8 cellular contexts compared by ENCODE assay signal in genomic region chr9:128438343-128439109, GRCh38. TPM values are rescaled to one million over a fixed set of nuclear protein-coding genes. Genes with fewer than 3 reads are reported as not detected.
DNase-seq lines count a peak whose midpoint lies in the region; ATAC-seq lines count a peak whose summit lies in the region.

No MANE protein-coding gene starts in this region.

- peak; percentile 58 for ATAC-seq in HG03442 (IDR thresholded peaks at IDR 0.05; ENCODE audit: unreplicated experiment)
- no peak for ATAC-seq in HG02642 (IDR thresholded peaks at IDR 0.05; ENCODE audit: poor library complexity, unreplicated experiment)

- H3K9me3 Mint-ChIP-seq in activated CD4-positive, alpha-beta memory T cell treated with anti-CD3 and anti-CD28 coated beads, Interleukin-2, amount 10 ng/mL, durations not matched to agents 7 days and 5 days, result no peaks in the 10 kb centered on the region

- H3K4me1 Mint-ChIP-seq in activated CD4-positive, alpha-beta memory T cell treated with anti-CD3 and anti-CD28 coated beads, Interleukin-2, amount 10 ng/mL, durations not matched to agents 7 days and 5 days, result peaks cover 11% of the 10 kb centered on the region

- no peak overlapping the region for H3K4me3 Mint-ChIP-seq in activated CD4-positive, alpha-beta memory T cell treated with anti-CD3 and anti-CD28 coated beads, Interleukin-2, amount 10 ng/mL, durations not matched to agents 7 days and 5 days

- no peaks in the 10 kb centered on the region for H3K36me3 Mint-ChIP-seq in activated CD4-positive, alpha-beta memory T cell treated with anti-CD3 and anti-CD28 coated beads, Interleukin-2, amount 10 ng/mL, durations not matched to agents 7 days and 5 days (ENCODE audit: low read depth)

- POLR2A ChIA-PET in activated CD4-positive, alpha-beta memory T cell treated with anti-CD3 and anti-CD28 coated beads, Interleukin-2, amount 10 ng/mL, durations not matched to agents 7 days and 5 days (lab: Charles Lee), result interaction anchor here (0.7 to 1.3 kb wide), 4 partner anchors 17 to 112 kb away, joined by 3 read pairs; partner anchors contain the start of genes ODF2 and URM1

- H3K27ac Mint-ChIP-seq in activated CD4-positive, alpha-beta memory T cell treated with anti-CD3 and anti-CD28 coated beads, Interleukin-2, amount 10 ng/mL, durations not matched to agents 7 days and 5 days, result no peak overlapping the region

- DNase-seq in GM03348 (ENCODE audit: low spot score) (peak; percentile 89), NOMO-1 (lab: John Stamatoyannopoulos, UW; ENCODE audit: unreplicated experiment in 2 of 2) (peak; percentile 59 to 76), lung microvascular endothelial cell (ENCODE audit: low read depth in 2 of 2) (peak; percentile 85 to 92)
- peak; percentile 85 for DNase-seq in activated CD4-positive, alpha-beta memory T cell treated with anti-CD3 and anti-CD28 coated beads, Interleukin-2, amount 10 ng/mL, durations not matched to agents 7 days and 5 days
- peak; percentile 76 for DNase-seq in effector CD8-positive, alpha-beta T cell (lab: John Stamatoyannopoulos, UW)
- DNase-seq in stimulated activated CD8-positive, alpha-beta memory T cell treated with anti-CD3 and anti-CD28 coated beads, Interleukin-15, amount 100 ng/mL, for 4 hours (ENCODE audit: low read depth in 2 of 2), result peak; percentile 50 to 59

- CTCF ChIA-PET in activated CD4-positive, alpha-beta memory T cell treated with anti-CD3 and anti-CD28 coated beads, Interleukin-2, amount 10 ng/mL, durations not matched to agents 7 days and 5 days (lab: Charles Lee), result interaction anchor here (0.7 to 1.9 kb wide), 26 partner anchors 8 to 400 kb away, joined by 3 to 11 read pairs (median 4); partner anchors contain the start of genes CERCAM, ODF2 and URM1

- no peaks in the 10 kb centered on the region for H3K27me3 Mint-ChIP-seq in activated CD4-positive, alpha-beta memory T cell treated with anti-CD3 and anti-CD28 coated beads, Interleukin-2, amount 10 ng/mL, durations not matched to agents 7 days and 5 days

RNA-seq across cellular contexts. Expression of gene ODF2, which starts 17.3 kb away (rescaled TPM):
- 10 to 100 TPM; 54.5 to 58.5 TPM for total RNA-seq in activated CD4-positive, alpha-beta memory T cell treated with anti-CD3 and anti-CD28 coated beads, Interleukin-2, amount 10 ng/mL, durations not matched to agents 7 days and 5 days
- 20.5 and 25.4 TPM in 2 replicates for total RNA-seq in lung microvascular endothelial cell

RNA-seq across cellular contexts. Expression of gene CERCAM, which starts 17.9 kb away (rescaled TPM):
- 1 to 10 TPM; 1.3 TPM for total RNA-seq in activated CD4-positive, alpha-beta memory T cell treated with anti-CD3 and anti-CD28 coated beads, Interleukin-2, amount 10 ng/mL, durations not matched to agents 7 days and 5 days
- total RNA-seq in lung microvascular endothelial cell, result 16.1 and 19.0 TPM in 2 replicates
